Comparison of ENCODE assay signal across 1 cellular context in the genomic region with DNA sequence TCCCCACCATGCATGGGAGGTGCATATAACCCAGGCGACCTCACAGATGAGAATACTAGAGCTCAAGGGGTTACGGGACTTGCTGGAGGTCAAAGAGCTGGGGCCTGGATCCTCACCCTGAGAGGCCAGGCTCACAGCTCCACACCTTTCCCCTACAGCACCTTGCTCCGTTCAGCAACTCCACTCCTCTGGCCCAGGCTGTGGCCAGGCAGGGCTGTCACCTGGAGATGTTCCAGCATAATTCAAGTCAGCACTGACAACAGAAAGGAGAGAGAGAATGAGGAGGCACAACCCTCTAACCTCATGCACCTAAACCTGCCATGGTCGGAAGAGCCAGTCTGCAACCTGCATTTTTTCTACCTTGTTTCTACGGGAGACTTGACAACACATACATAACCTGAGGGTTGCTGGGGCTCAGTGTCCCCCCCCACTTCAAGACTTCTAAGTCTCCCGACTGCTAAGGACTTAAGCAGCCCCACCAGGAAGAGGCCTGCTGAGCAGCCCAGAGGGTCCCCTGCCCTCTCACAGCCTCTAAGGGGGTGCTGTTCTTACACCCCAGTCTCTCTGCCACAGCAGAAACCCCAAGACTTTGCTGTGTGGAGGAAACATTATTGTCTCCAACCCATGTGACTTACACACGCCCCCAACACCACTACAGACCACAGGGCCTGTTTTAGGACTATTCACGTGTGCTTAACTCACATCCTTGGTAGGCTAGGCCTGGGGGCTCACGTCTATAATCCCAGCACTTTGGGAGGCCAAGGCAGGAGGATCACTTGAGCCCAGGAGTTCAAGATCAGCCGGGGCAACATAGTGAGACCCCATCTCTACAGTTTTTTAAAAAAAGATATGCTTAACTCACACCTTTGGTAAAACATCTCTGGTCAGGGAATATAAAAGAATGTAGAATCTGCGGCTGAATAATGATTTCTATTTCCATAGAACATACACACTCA.
TF ChIP-seq lines count a peak whose summit lies in the region.

No MANE protein-coding gene starts in this region.

TF ChIP-seq in HepG2, 621 proteins besides CTCF, POLR2A, EP300 and RAD21 (continued from another document):
- TF ChIP-seq, protein P1, sequence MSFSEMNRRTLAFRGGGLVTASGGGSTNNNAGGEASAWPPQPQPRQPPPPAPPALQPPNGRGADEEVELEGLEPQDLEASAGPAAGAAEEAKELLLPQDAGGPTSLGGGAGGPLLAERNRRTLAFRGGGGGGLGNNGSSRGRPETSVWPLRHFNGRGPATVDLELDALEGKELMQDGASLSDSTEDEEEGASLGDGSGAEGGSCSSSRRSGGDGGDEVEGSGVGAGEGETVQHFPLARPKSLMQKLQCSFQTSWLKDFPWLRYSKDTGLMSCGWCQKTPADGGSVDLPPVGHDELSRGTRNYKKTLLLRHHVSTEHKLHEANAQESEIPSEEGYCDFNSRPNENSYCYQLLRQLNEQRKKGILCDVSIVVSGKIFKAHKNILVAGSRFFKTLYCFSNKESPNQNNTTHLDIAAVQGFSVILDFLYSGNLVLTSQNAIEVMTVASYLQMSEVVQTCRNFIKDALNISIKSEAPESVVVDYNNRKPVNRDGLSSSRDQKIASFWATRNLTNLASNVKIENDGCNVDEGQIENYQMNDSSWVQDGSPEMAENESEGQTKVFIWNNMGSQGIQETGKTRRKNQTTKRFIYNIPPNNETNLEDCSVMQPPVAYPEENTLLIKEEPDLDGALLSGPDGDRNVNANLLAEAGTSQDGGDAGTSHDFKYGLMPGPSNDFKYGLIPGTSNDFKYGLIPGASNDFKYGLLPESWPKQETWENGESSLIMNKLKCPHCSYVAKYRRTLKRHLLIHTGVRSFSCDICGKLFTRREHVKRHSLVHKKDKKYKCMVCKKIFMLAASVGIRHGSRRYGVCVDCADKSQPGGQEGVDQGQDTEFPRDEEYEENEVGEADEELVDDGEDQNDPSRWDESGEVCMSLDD (CRISPR knock-in tag; IDR thresholded peaks at IDR 0.05; ENCODE audit: borderline replicate concordance), result no peak
- TF ChIP-seq ZNF3 (CRISPR knock-in tag; IDR thresholded peaks at IDR 0.05) (no peak), CREB1 (IDR thresholded peaks at IDR 0.05) (no peak), CREB1 (CRISPR knock-in tag; IDR thresholded peaks at IDR 0.05) (no peak)
- TF ChIP-seq, protein P2, sequence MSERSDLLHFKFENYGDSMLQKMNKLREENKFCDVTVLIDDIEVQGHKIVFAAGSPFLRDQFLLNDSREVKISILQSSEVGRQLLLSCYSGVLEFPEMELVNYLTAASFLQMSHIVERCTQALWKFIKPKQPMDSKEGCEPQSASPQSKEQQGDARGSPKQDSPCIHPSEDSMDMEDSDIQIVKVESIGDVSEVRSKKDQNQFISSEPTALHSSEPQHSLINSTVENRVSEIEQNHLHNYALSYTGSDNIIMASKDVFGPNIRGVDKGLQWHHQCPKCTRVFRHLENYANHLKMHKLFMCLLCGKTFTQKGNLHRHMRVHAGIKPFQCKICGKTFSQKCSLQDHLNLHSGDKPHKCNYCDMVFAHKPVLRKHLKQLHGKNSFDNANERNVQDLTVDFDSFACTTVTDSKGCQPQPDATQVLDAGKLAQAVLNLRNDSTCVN (CRISPR knock-in tag; IDR thresholded peaks at IDR 0.05; ENCODE audit: borderline replicate concordance), result no peak
